Comparison of ENCODE assay signal across 19 cellular contexts in genomic region chr5:177535125-177535524, GRCh38. TPM values are rescaled to one million over a fixed set of nuclear protein-coding genes. Genes with fewer than 3 reads are reported as not detected.
A peak's percentile ranks its signal among the peaks of the same experiment; 100 is the strongest.
DNase-seq lines count a peak whose midpoint lies in the region; ATAC-seq and TF ChIP-seq lines count a peak whose summit lies in the region.
"Had no signal": no experiment of that assay in that cellular context is flagged by ENCODE, and none has a peak within 500 bp of the region (broad histone marks: within the 10 kb centered on the region; RNA-seq: fewer than 3 reads in every experiment).

No MANE protein-coding gene starts in this region.

- H3K27ac ChIP-seq in Panc1 (ENCODE audit: low read length) (peak overlapping the region; percentile 45; the same call in 1 of the 2 replicates), testis (no peak overlapping the region), uterus (peak overlapping the region in 1 of 2 donors; percentile 89)
- H3K27ac ChIP-seq: HL-60 had no signal

- no peak for ATAC-seq in Panc1
- ATAC-seq in sciatic nerve: no peak

- H3K4me1 ChIP-seq in Panc1 (ENCODE audit: control insufficient read depth, insufficient read depth, low read length): peaks cover 35% of the 10 kb centered on the region
- peaks cover 31% of the 10 kb centered on the region for H3K4me1 ChIP-seq in testis
- peaks cover 0 to 13% of the 10 kb centered on the region in 2 donors for H3K4me1 ChIP-seq in uterus

- peak; percentile 58 for DNase-seq in Ammon's horn (ENCODE audit: low spot score)
- DNase-seq in Panc1 (ENCODE audit: low read depth, low spot score): no peak
- DNase-seq in glutamatergic neuron: no peak
- DNase-seq in sciatic nerve (ENCODE audit: low spot score): peak; percentile 17
- DNase-seq in DMS153 (lab: John Stamatoyannopoulos, UW): no peak
- no peak for DNase-seq in testis
- no peak for DNase-seq in activated naive CD4-positive, alpha-beta T cell treated with anti-CD3 and anti-CD28 coated beads, Interleukin-2, amount 10 ng/mL, durations not matched to agents 7 days and 5 days
- no peak for DNase-seq in uterus
- DNase-seq: CD4-positive, CD25-positive, alpha-beta regulatory T cell; DMS53; H9; NCI-H1417; NCI-H187 treated with DMSO at 0.1 percent for 48 hours; NCI-H2171; NCI-H446; NCI-H69; SHP77 treated with DMSO at 0.1 percent for 48 hours had no signal

- intact Hi-C loops in Panc1 (cut with micrococcal nuclease; ENCODE audit: unreplicated experiment) (no loop called here), sciatic nerve (cut with DNase I) (no loop called here), testis (cut with DNase I; ENCODE audit: low total_unique reads) (no loop called here), uterus (cut with DNase I; ENCODE audit: low total_unique reads) (no loop called here)

- no peak overlapping the region for H3K27ac Mint-ChIP-seq in glutamatergic neuron (ENCODE audit: unreplicated experiment)
- no peak overlapping the region for H3K27ac Mint-ChIP-seq in activated naive CD4-positive, alpha-beta T cell treated with anti-CD3 and anti-CD28 coated beads, Interleukin-2, amount 10 ng/mL, durations not matched to agents 7 days and 5 days
- H3K27ac Mint-ChIP-seq: CD4-positive, CD25-positive, alpha-beta regulatory T cell; H9 had no signal

- H3K27me3 Mint-ChIP-seq in glutamatergic neuron (ENCODE audit: unreplicated experiment): peaks cover 13% of the 10 kb centered on the region
- H3K27me3 Mint-ChIP-seq in activated naive CD4-positive, alpha-beta T cell treated with anti-CD3 and anti-CD28 coated beads, Interleukin-2, amount 10 ng/mL, durations not matched to agents 7 days and 5 days: no peaks in the 10 kb centered on the region
- H3K27me3 Mint-ChIP-seq: CD4-positive, CD25-positive, alpha-beta regulatory T cell had no signal

- CTCF ChIA-PET in Panc1 (lab: Charles Lee): no interaction called here
- CTCF ChIA-PET in activated naive CD4-positive, alpha-beta T cell treated with anti-CD3 and anti-CD28 coated beads, Interleukin-2, amount 10 ng/mL, durations not matched to agents 7 days and 5 days (lab: Charles Lee): no interaction called here

- H3K9me3 ChIP-seq in Panc1 (ENCODE audit: control insufficient read depth, insufficient read depth, low read depth, low read length) (no peaks in the 10 kb centered on the region), testis (no peaks in the 10 kb centered on the region), uterus (no peaks in the 10 kb centered on the region)
- H3K9me3 ChIP-seq: Caco-2 had no signal

- H3K27me3 ChIP-seq in Panc1 (ENCODE audit: control insufficient read depth, insufficient read depth, low read length) (no peaks in the 10 kb centered on the region), testis (no peaks in the 10 kb centered on the region), uterus (no peaks in the 10 kb centered on the region)

- WGBS in testis, 2 donors: 87 to 97% methylated on average over 7 of the region's 7 CpGs

- TF ChIP-seq CTCF in Panc1 (IDR thresholded peaks at IDR 0.05) (no peak), glutamatergic neuron (IDR thresholded peaks at IDR 0.05; ENCODE audit: partially characterized antibody, unreplicated experiment) (no peak), testis (IDR thresholded peaks at IDR 0.05) (no peak), uterus (IDR thresholded peaks at IDR 0.05) (no peak)

- POLR2A ChIA-PET in Panc1 (lab: Charles Lee): no interaction called here

- peaks cover 30% of the 10 kb centered on the region for H3K4me1 Mint-ChIP-seq in glutamatergic neuron (ENCODE audit: low read depth, unreplicated experiment)
- H3K4me1 Mint-ChIP-seq in activated naive CD4-positive, alpha-beta T cell treated with anti-CD3 and anti-CD28 coated beads, Interleukin-2, amount 10 ng/mL, durations not matched to agents 7 days and 5 days: no peaks in the 10 kb centered on the region
- H3K4me1 Mint-ChIP-seq: H9 had no signal

- no peak overlapping the region for H3K4me3 ChIP-seq in Panc1 (ENCODE audit: low read depth in 2 of 2, low read length in 2 of 2)
- no peak overlapping the region for H3K4me3 ChIP-seq in testis
- no peak overlapping the region for H3K4me3 ChIP-seq in uterus

- TF ChIP-seq POLR2A in testis (IDR thresholded peaks at IDR 0.05) (no peak), uterus (IDR thresholded peaks at IDR 0.05) (no peak)

- peaks cover 8% of the 10 kb centered on the region for H3K9me3 Mint-ChIP-seq in glutamatergic neuron (ENCODE audit: unreplicated experiment)
- H3K9me3 Mint-ChIP-seq in activated naive CD4-positive, alpha-beta T cell treated with anti-CD3 and anti-CD28 coated beads, Interleukin-2, amount 10 ng/mL, durations not matched to agents 7 days and 5 days: no peaks in the 10 kb centered on the region
- H3K9me3 Mint-ChIP-seq: H9 had no signal

- in situ Hi-C loops in Panc1 (cut with HindIII; ENCODE audit: low pct_unique_long_range_greater_than_20kb, low sequenced_read_pairs): no loop called here

- BruUV-seq in Panc1 (replicated peaks; lab: Mats Ljungman, UMichigan): no TSS peak

- H3K4me3 Mint-ChIP-seq in glutamatergic neuron (ENCODE audit: unreplicated experiment): peak overlapping the region; percentile 40
- H3K4me3 Mint-ChIP-seq in activated naive CD4-positive, alpha-beta T cell treated with anti-CD3 and anti-CD28 coated beads, Interleukin-2, amount 10 ng/mL, durations not matched to agents 7 days and 5 days: no peak overlapping the region
- H3K4me3 Mint-ChIP-seq: CD4-positive, CD25-positive, alpha-beta regulatory T cell; H9 had no signal

- peaks cover 20% of the 10 kb centered on the region for H3K36me3 ChIP-seq in Panc1 (ENCODE audit: control insufficient read depth, insufficient read depth, low read length)
- no peaks in the 10 kb centered on the region for H3K36me3 ChIP-seq in testis (ENCODE audit: low read depth, missing control alignments)
- H3K36me3 ChIP-seq in uterus: no peaks in the 10 kb centered on the region

- H3K36me3 Mint-ChIP-seq in glutamatergic neuron (ENCODE audit: unreplicated experiment): peaks cover 5% of the 10 kb centered on the region
- H3K36me3 Mint-ChIP-seq in activated naive CD4-positive, alpha-beta T cell treated with anti-CD3 and anti-CD28 coated beads, Interleukin-2, amount 10 ng/mL, durations not matched to agents 7 days and 5 days: peaks cover 25% of the 10 kb centered on the region

RNA-seq across cellular contexts. Expression of gene DDX41, which starts 18.4 kb away (rescaled TPM):
- total RNA-seq in Panc1 (2021; ENCODE audit: unreplicated experiment) (111 TPM), glutamatergic neuron (ENCODE audit: unreplicated experiment) (125 TPM), sciatic nerve (68.2 TPM), testis (100 to 1,000 TPM; 193 to 197 TPM), uterus (100 to 1,000 TPM in 2 of 4 donors, 10 to 100 TPM in 2; 61.0 to 146 (median 95.6) TPM)
- 259 TPM for polyA plus RNA-seq in Panc1 (2012; ENCODE audit: insufficient read length)
- 99.1 TPM for polyA plus RNA-seq in testis (ENCODE audit: insufficient read depth, low read depth, low replicate concordance)

RNA-seq across cellular contexts. Expression of gene FAM193B, which starts 19.2 kb away (rescaled TPM):
- total RNA-seq in Panc1 (2021; ENCODE audit: unreplicated experiment): 58.5 TPM
- 47.8 TPM for polyA plus RNA-seq in Panc1 (2012; ENCODE audit: insufficient read length)
- total RNA-seq in glutamatergic neuron (ENCODE audit: unreplicated experiment): 227 TPM
- total RNA-seq in sciatic nerve: 113 TPM
- 100 to 1,000 TPM; 111 to 157 TPM for total RNA-seq in testis
- polyA plus RNA-seq in testis (ENCODE audit: insufficient read depth, low read depth, low replicate concordance): 81.3 TPM
- total RNA-seq in uterus: 100 to 1,000 TPM in 1 of 4 donors, 10 to 100 TPM in 3; 16.5 to 117 (median 39.4) TPM

RNA-seq across cellular contexts. Expression of gene DOK3, which starts 25.5 kb away (rescaled TPM):
- 12.4 TPM for total RNA-seq in Panc1 (2021; ENCODE audit: unreplicated experiment)
- 11.9 TPM for polyA plus RNA-seq in Panc1 (2012; ENCODE audit: insufficient read length)
- 29.2 TPM for total RNA-seq in glutamatergic neuron (ENCODE audit: unreplicated experiment)
- 16.2 TPM for total RNA-seq in sciatic nerve
- 10 to 100 TPM; 10.7 to 18.7 TPM for total RNA-seq in testis
- 10.4 TPM for polyA plus RNA-seq in testis (ENCODE audit: insufficient read depth, low read depth, low replicate concordance)
- 10 to 100 TPM in 1 of 4 donors, 1 to 10 TPM in 3; 3.6 to 20.0 (median 7.1) TPM for total RNA-seq in uterus

RNA-seq across cellular contexts. Expression of gene PDLIM7, which starts 37.7 kb away (rescaled TPM):
- total RNA-seq in Panc1 (2021; ENCODE audit: unreplicated experiment) (62.9 TPM), glutamatergic neuron (ENCODE audit: unreplicated experiment) (430 TPM), sciatic nerve (144 TPM), testis (100 to 1,000 TPM in 1 of 2 donors, 10 to 100 TPM in 1; 90.5 to 118 TPM), uterus (100 to 1,000 TPM; 102 to 543 (median 193) TPM)
- 56.8 TPM for polyA plus RNA-seq in Panc1 (2012; ENCODE audit: insufficient read length)
- polyA plus RNA-seq in testis (ENCODE audit: insufficient read depth, low read depth, low replicate concordance): 72.2 TPM

RNA-seq across cellular contexts. Expression of gene TMED9, which starts 56.9 kb away (rescaled TPM):
- total RNA-seq in Panc1 (2021; ENCODE audit: unreplicated experiment) (293 TPM), glutamatergic neuron (ENCODE audit: unreplicated experiment) (94.6 TPM), sciatic nerve (81.0 TPM), testis (100 to 1,000 TPM; 122 to 128 TPM), uterus (100 to 1,000 TPM in 2 of 4 donors, 10 to 100 TPM in 2; 12.8 to 106 (median 73.4) TPM)
- 393 TPM for polyA plus RNA-seq in Panc1 (2012; ENCODE audit: insufficient read length)
- polyA plus RNA-seq in testis (ENCODE audit: insufficient read depth, low read depth, low replicate concordance): 140 TPM

Comparison
In these comparisons a context has a peak if more than half of its experiments do, and no peak if none do; other contexts are left out.
1. DNase-seq: peak in Ammon's horn (single experiment) and sciatic nerve (single experiment); none in Panc1 (single experiment), glutamatergic neuron (single experiment), DMS153 (single experiment), testis (single experiment), activated naive CD4-positive, alpha-beta T cell treated with anti-CD3 and anti-CD28 coated beads, Interleukin-2, amount 10 ng/mL, durations not matched to agents 7 days and 5 days (single experiment) and uterus (0 of 2).